Comparison of ENCODE assay signal across 8 cellular contexts in genomic region chr7:12686234-12686893, GRCh38. TPM values are rescaled to one million over a fixed set of nuclear protein-coding genes. Genes with fewer than 3 reads are reported as not detected.
A peak's percentile ranks its signal among the peaks of the same experiment; 100 is the strongest.
DNase-seq lines count a peak whose midpoint lies in the region; ATAC-seq lines count a peak whose summit lies in the region.

No MANE protein-coding gene starts in this region.

- H3K9me3 ChIP-seq in CD4-positive, CD25-positive, alpha-beta regulatory T cell (ENCODE audit: control insufficient read depth in 2 of 2, low read length in 2 of 2) = no peaks in the 10 kb centered on the region
- no peaks in the 10 kb centered on the region for H3K9me3 ChIP-seq in effector memory CD4-positive, alpha-beta T cell (ENCODE audit: control insufficient read depth, low read length)

- H3K27me3 Mint-ChIP-seq in CD4-positive, CD25-positive, alpha-beta regulatory T cell = no peaks in the 10 kb centered on the region
- H3K27me3 Mint-ChIP-seq in memory B cell = no peaks in the 10 kb centered on the region

- H3K4me1 Mint-ChIP-seq in CD4-positive, CD25-positive, alpha-beta regulatory T cell = peaks cover 9 to 38% (median 29%) of the 10 kb centered on the region in 4 donors
- peaks cover 25% of the 10 kb centered on the region for H3K4me1 Mint-ChIP-seq in memory B cell

- no peaks in the 10 kb centered on the region for H3K36me3 Mint-ChIP-seq in CD4-positive, CD25-positive, alpha-beta regulatory T cell
- H3K36me3 Mint-ChIP-seq in memory B cell = peaks cover 5% of the 10 kb centered on the region

- ATAC-seq in CD4-positive, CD25-positive, alpha-beta regulatory T cell (ENCODE audit: low read depth in 2 of 2) = peak; percentile 87 to 92
- ATAC-seq in GM19452 (IDR thresholded peaks at IDR 0.05; ENCODE audit: unreplicated experiment) (peak; percentile 83), HG03571 (IDR thresholded peaks at IDR 0.05; ENCODE audit: unreplicated experiment) (peak; percentile 82), memory B cell (ENCODE audit: low read depth) (peak; percentile 79)

- peak; percentile 96 to 97 (median 97) for DNase-seq in CD4-positive, CD25-positive, alpha-beta regulatory T cell
- DNase-seq in NCI-H774 (lab: John Stamatoyannopoulos, UW) (peak; percentile 95), memory B cell (ENCODE audit: low spot score in 2 of 2) (peak; percentile 98 to 100)
- peak; percentile 88 to 94 for DNase-seq in activated CD8-positive, alpha-beta memory T cell treated with anti-CD3 and anti-CD28 coated beads for 1 hour (ENCODE audit: extremely low read depth in 1 of 2, low read depth in 1 of 2)
- peak; percentile 98 to 99 (median 98) for DNase-seq in effector memory CD4-positive, alpha-beta T cell
- peak; percentile 84 for DNase-seq in stimulated activated CD8-positive, alpha-beta memory T cell treated with anti-CD3 and anti-CD28 coated beads, Interleukin-12 subunit alpha, Interleukin-12 subunit beta, amount 100 ng/mL, for 24 hours (ENCODE audit: extremely low read depth)

- no peaks in the 10 kb centered on the region for H3K27me3 ChIP-seq in CD4-positive, CD25-positive, alpha-beta regulatory T cell (ENCODE audit: control insufficient read depth, insufficient read depth, low read length)
- no peaks in the 10 kb centered on the region for H3K27me3 ChIP-seq in effector memory CD4-positive, alpha-beta T cell (replicated peaks; ENCODE audit: control insufficient read depth, insufficient read depth, low read length, poor library complexity, severe bottlenecking)

- peak overlapping the region; percentile 93 to 97 (median 96) for H3K27ac Mint-ChIP-seq in CD4-positive, CD25-positive, alpha-beta regulatory T cell
- H3K27ac Mint-ChIP-seq in memory B cell = peak overlapping the region; percentile 97

- H3K4me3 ChIP-seq in CD4-positive, CD25-positive, alpha-beta regulatory T cell (ENCODE audit: low read depth, low read length) = peak overlapping the region; percentile 80
- H3K4me3 ChIP-seq in effector memory CD4-positive, alpha-beta T cell (ENCODE audit: insufficient read depth, low read depth, low read length, poor library complexity, severe bottlenecking) = peak overlapping the region; percentile 84

- H3K4me3 Mint-ChIP-seq in CD4-positive, CD25-positive, alpha-beta regulatory T cell = peak overlapping the region; percentile 90 to 96 (median 94)
- peak overlapping the region; percentile 91 for H3K4me3 Mint-ChIP-seq in memory B cell

- H3K9me3 Mint-ChIP-seq in CD4-positive, CD25-positive, alpha-beta regulatory T cell = no peaks in the 10 kb centered on the region
- peaks cover 2% of the 10 kb centered on the region for H3K9me3 Mint-ChIP-seq in memory B cell

- H3K27ac ChIP-seq in CD4-positive, CD25-positive, alpha-beta regulatory T cell (ENCODE audit: insufficient read depth, low read length, poor library complexity, severe bottlenecking) = peak overlapping the region; percentile 97
- H3K27ac ChIP-seq in effector memory CD4-positive, alpha-beta T cell (ENCODE audit: insufficient read depth, low read length, poor library complexity, severe bottlenecking) = peak overlapping the region; percentile 95

- H3K36me3 ChIP-seq in CD4-positive, CD25-positive, alpha-beta regulatory T cell (ENCODE audit: control insufficient read depth, insufficient read depth, low read length) = no peaks in the 10 kb centered on the region
- no peaks in the 10 kb centered on the region for H3K36me3 ChIP-seq in effector memory CD4-positive, alpha-beta T cell (ENCODE audit: control insufficient read depth, insufficient read depth, low read length)

- peaks cover 15% of the 10 kb centered on the region for H3K4me1 ChIP-seq in CD4-positive, CD25-positive, alpha-beta regulatory T cell (ENCODE audit: control insufficient read depth, insufficient read depth, low read length, poor library complexity, severe bottlenecking)
- peaks cover 4% of the 10 kb centered on the region for H3K4me1 ChIP-seq in effector memory CD4-positive, alpha-beta T cell (ENCODE audit: control insufficient read depth, insufficient read depth, low read length, poor library complexity, severe bottlenecking)

RNA-seq across cellular contexts. Expression of gene ARL4A, which starts 1.1 kb away (rescaled TPM):
- 52.0 TPM for total RNA-seq in CD4-positive, CD25-positive, alpha-beta regulatory T cell
- polyA plus RNA-seq in CD4-positive, CD25-positive, alpha-beta regulatory T cell = 10 to 100 TPM; 28.6 to 40.8 (median 34.0) TPM

Comparison
In these comparisons a context has a peak if more than half of its experiments do, and no peak if none do; other contexts are left out.
1. Peak in every context shown above with its lines: DNase-seq, ATAC-seq, H3K4me3 ChIP-seq and H3K27ac ChIP-seq.